25 cellular contexts compared by ENCODE assay signal in the genomic region with DNA sequence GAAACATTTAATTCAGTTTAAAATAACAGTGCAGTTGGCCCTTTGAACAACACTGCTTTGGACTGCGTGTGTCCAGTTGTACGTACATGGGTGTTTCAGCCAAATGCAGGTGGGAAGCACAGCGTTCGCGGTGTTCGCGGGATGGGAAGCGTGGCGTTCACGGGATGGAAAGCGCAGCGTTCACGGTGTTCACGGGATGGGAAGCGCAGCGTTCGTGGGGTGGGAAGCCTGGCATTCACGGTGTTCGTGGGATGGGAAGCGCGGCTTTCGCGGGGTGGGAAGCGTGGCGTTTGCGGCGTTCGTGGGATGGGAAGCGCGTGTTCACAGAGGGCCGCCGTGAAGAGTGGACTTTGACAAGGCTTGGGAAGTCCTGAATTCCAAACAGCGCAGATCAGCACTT.
"Had no signal": no experiment of that assay in that cellular context is flagged by ENCODE, and none has a peak within 500 bp of the region (broad histone marks: within the 10 kb centered on the region; RNA-seq: fewer than 3 reads in every experiment).

No MANE protein-coding gene starts in this region.

- H3K4me3 ChIP-seq: coronary artery, esophagus squamous epithelium, mucosa of descending colon, psoas muscle, sigmoid colon, spleen, thoracic aorta, tibial nerve, upper lobe of left lung had no signal

- H3K27me3 ChIP-seq: esophagus squamous epithelium, sigmoid colon, spleen, tibial nerve, upper lobe of left lung had no signal

- H3K4me3 Mint-ChIP-seq: immature natural killer cell; mesothelial cell of epicardium; naive B cell; stimulated activated naive B cell treated with anti-CD40 and anti-IgM and Interleukin-4, amounts not matched to agents 10 μg/mL and 1 μg/mL and 100 μg/mL, for 72 hours; stimulated activated naive CD8-positive, alpha-beta T cell treated with anti-CD3 and anti-CD28 coated beads, Interleukin-15, Interleukin-2, amounts not matched to agents 100 ng/mL and 50 ng/mL, for 24 hours had no signal

- H3K27ac ChIP-seq: coronary artery, esophagus squamous epithelium, psoas muscle, sigmoid colon, spleen, thoracic aorta, tibial nerve, upper lobe of left lung had no signal

- ATAC-seq: mucosa of descending colon; psoas muscle; right cardiac atrium; stimulated activated naive B cell treated with anti-CD40 and anti-IgM and Interleukin-4, amounts not matched to agents 10 μg/mL and 1 μg/mL and 100 μg/mL, for 72 hours had no signal

- H3K27ac Mint-ChIP-seq: mesothelial cell of epicardium; stimulated activated naive B cell treated with anti-CD40 and anti-IgM and Interleukin-4, amounts not matched to agents 10 μg/mL and 1 μg/mL and 100 μg/mL, for 72 hours; stimulated activated naive CD8-positive, alpha-beta T cell treated with anti-CD3 and anti-CD28 coated beads, Interleukin-15, Interleukin-2, amounts not matched to agents 100 ng/mL and 50 ng/mL, for 24 hours had no signal

- H3K4me1 ChIP-seq: esophagus squamous epithelium, psoas muscle, sigmoid colon, spleen, tibial nerve, upper lobe of left lung had no signal

- H3K4me1 Mint-ChIP-seq: mesothelial cell of epicardium had no signal

- H3K27me3 Mint-ChIP-seq: naive B cell; stimulated activated naive B cell treated with anti-CD40 and anti-IgM and Interleukin-4, amounts not matched to agents 10 μg/mL and 1 μg/mL and 100 μg/mL, for 72 hours; stimulated activated naive CD8-positive, alpha-beta T cell treated with anti-CD3 and anti-CD28 coated beads, Interleukin-15, Interleukin-2, amounts not matched to agents 100 ng/mL and 50 ng/mL, for 24 hours had no signal

- DNase-seq: dermis blood vessel endothelial cell; effector memory CD4-positive, alpha-beta T cell; erythroblast; esophagus squamous epithelium; hypothalamus; immature natural killer cell; islet precursor cell; kidney glomerular epithelial cell; mesenchymal stem cell; mucosa of descending colon; naive B cell; psoas muscle; sigmoid colon; spleen; stimulated activated CD4-positive, alpha-beta T cell treated with anti-CD3 and anti-CD28 coated beads, Interleukin-4, amount 100 ng/mL, for 4 hours; stimulated activated naive B cell treated with anti-CD40 and anti-IgM and Interleukin-4, amounts not matched to agents 10 μg/mL and 1 μg/mL and 100 μg/mL, for 72 hours had no signal

- FAIRE-seq: endometrium, frontal cortex had no signal
